Comparison of ENCODE assay signal across 25 cellular contexts in the genomic region with DNA sequence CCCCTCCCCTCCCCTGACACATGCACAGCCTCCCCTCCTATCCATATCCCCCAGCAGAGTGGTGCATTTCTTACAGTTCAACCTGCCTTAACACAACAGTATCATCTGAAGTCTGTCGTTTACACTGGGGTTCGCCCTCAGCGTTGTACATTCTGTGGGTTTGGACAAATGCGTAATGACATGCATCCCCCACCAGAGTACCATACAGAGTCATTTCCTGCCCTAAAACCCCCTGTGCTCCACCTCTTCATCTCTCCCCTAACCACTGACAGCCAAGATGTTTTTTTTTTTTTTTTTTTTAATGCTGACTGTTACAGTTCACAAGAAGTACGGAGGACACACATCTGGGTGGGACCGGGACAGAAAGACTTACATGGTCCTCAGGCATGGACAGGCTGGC. TPM values are rescaled to one million over a fixed set of nuclear protein-coding genes. Genes with fewer than 3 reads are reported as not detected.
DNase-seq lines count a peak whose midpoint lies in the region; ATAC-seq and TF ChIP-seq lines count a peak whose summit lies in the region.
"Had no signal": no experiment of that assay in that cellular context is flagged by ENCODE, and none has a peak within 500 bp of the region (broad histone marks: within the 10 kb centered on the region; RNA-seq: fewer than 3 reads in every experiment).

No MANE protein-coding gene starts in this region.

- no peaks in the 10 kb centered on the region for H3K36me3 Mint-ChIP-seq in CD8-positive, alpha-beta T cell
- H3K36me3 Mint-ChIP-seq in activated naive CD8-positive, alpha-beta T cell treated with anti-CD3 and anti-CD28 coated beads, Interleukin-2, amount 50 U/mL, for 24 hours (ENCODE audit: low read depth): no peaks in the 10 kb centered on the region
- H3K36me3 Mint-ChIP-seq in naive thymus-derived CD4-positive, alpha-beta T cell: no peaks in the 10 kb centered on the region

- H3K27me3 ChIP-seq in CD8-positive, alpha-beta T cell (ENCODE audit: insufficient read depth, low read length): no peaks in the 10 kb centered on the region
- no peaks in the 10 kb centered on the region for H3K27me3 ChIP-seq in naive thymus-derived CD4-positive, alpha-beta T cell (ENCODE audit: control insufficient read depth in 2 of 2, insufficient read depth in 2 of 2, low read length in 2 of 2)

- peaks cover 5% of the 10 kb centered on the region for H3K27me3 Mint-ChIP-seq in CD8-positive, alpha-beta T cell (ENCODE audit: low read depth)
- peaks cover 8% of the 10 kb centered on the region for H3K27me3 Mint-ChIP-seq in activated naive CD8-positive, alpha-beta T cell treated with anti-CD3 and anti-CD28 coated beads, Interleukin-2, amount 50 U/mL, for 24 hours
- peaks cover 0 to 17% (median 5%) of the 10 kb centered on the region in 5 donors for H3K27me3 Mint-ChIP-seq in naive thymus-derived CD4-positive, alpha-beta T cell

- POLR2A ChIA-PET in CD8-positive, alpha-beta T cell (lab: Charles Lee): interaction anchor here (1.5 kb wide), 1 partner anchor 403 kb away, joined by 3 read pairs; no protein-coding TSS in a partner anchor
- POLR2A ChIA-PET in naive thymus-derived CD4-positive, alpha-beta T cell (lab: Charles Lee): no interaction called here
- POLR2A ChIA-PET in GM10248 (lab: Yijun Ruan, JAX): no interaction called here

- H3K4me1 ChIP-seq in CD8-positive, alpha-beta T cell (ENCODE audit: insufficient read depth, low read length): peaks cover 5% of the 10 kb centered on the region
- H3K4me1 ChIP-seq in naive thymus-derived CD4-positive, alpha-beta T cell (ENCODE audit: control insufficient read depth in 2 of 2, insufficient read depth in 2 of 2, low read length in 2 of 2): no peaks in the 10 kb centered on the region

- peak in 1 of 7 experiments; percentile 48 for DNase-seq in CD8-positive, alpha-beta T cell
- peak; percentile 48 for DNase-seq in Jurkat, Clone E6-1 (ENCODE audit: low read depth, low spot score)
- DNase-seq in activated naive CD8-positive, alpha-beta T cell treated with anti-CD3 and anti-CD28 coated beads, Interleukin-2, amount 50 U/mL, for 24 hours: no peak
- DNase-seq in naive thymus-derived CD4-positive, alpha-beta T cell: no peak
- no peak for DNase-seq in NCI-H146 treated with DMSO at 0.1 percent for 48 hours (lab: John Stamatoyannopoulos, UW; ENCODE audit: unreplicated experiment)
- DNase-seq in NOMO-1 treated with DMSO at 0.1 percent for 48 hours (lab: John Stamatoyannopoulos, UW; ENCODE audit: unreplicated experiment): no peak
- no peak for DNase-seq in T-helper 9 cell
- no peak for DNase-seq in GM10248 (ENCODE audit: extremely low spot score)
- DNase-seq: ACHN, AML-193, DMS79 treated with DMSO at 0.1 percent for 48 hours, H9, NCI-H1092 treated with DMSO at 0.1 percent for 48 hours, NCI-H146, NCI-H2081, NCI-H2171 treated with DMSO at 0.1 percent for 48 hours, NCI-H774, OCI-M1, SHP77 had no signal

- ATAC-seq in CD8-positive, alpha-beta T cell: peak; percentile 98
- peak; percentile 81 for ATAC-seq in activated naive CD8-positive, alpha-beta T cell treated with anti-CD3 and anti-CD28 coated beads, Interleukin-2, amount 50 U/mL, for 24 hours
- ATAC-seq in naive thymus-derived CD4-positive, alpha-beta T cell: peak; percentile 60

- CTCF ChIA-PET in CD8-positive, alpha-beta T cell (lab: Charles Lee): no interaction called here
- CTCF ChIA-PET in naive thymus-derived CD4-positive, alpha-beta T cell (lab: Charles Lee): no interaction called here
- CTCF ChIA-PET in GM10248 (lab: Yijun Ruan, JAX): no interaction called here

- H3K36me3 ChIP-seq in CD8-positive, alpha-beta T cell (ENCODE audit: insufficient read depth, low read length): no peaks in the 10 kb centered on the region
- H3K36me3 ChIP-seq in naive thymus-derived CD4-positive, alpha-beta T cell (ENCODE audit: control insufficient read depth in 2 of 3, insufficient read depth in 3 of 3, low read length in 3 of 3): no peaks in the 10 kb centered on the region

- TF ChIP-seq CTCF in CD8-positive, alpha-beta T cell (IDR thresholded peaks at IDR 0.05): no peak
- no peak for TF ChIP-seq CTCF in GM10248 (IDR thresholded peaks at IDR 0.05; ENCODE audit: control extremely low read depth, extremely low read depth, low read depth, missing control alignments)

- no peak overlapping the region for H3K27ac ChIP-seq in CD8-positive, alpha-beta T cell (ENCODE audit: low read depth, low read length)
- no peak overlapping the region for H3K27ac ChIP-seq in naive thymus-derived CD4-positive, alpha-beta T cell (ENCODE audit: low read depth, low read length)
- H3K27ac ChIP-seq: C4-2B, KMS-11, SK-N-MC had no signal

- H3K27ac Mint-ChIP-seq in CD8-positive, alpha-beta T cell: no peak overlapping the region
- H3K27ac Mint-ChIP-seq in activated naive CD8-positive, alpha-beta T cell treated with anti-CD3 and anti-CD28 coated beads, Interleukin-2, amount 50 U/mL, for 24 hours: no peak overlapping the region
- no peak overlapping the region for H3K27ac Mint-ChIP-seq in naive thymus-derived CD4-positive, alpha-beta T cell
- H3K27ac Mint-ChIP-seq: H9 had no signal

- intact Hi-C loops in CD8-positive, alpha-beta T cell (cut with DNase I, micrococcal nuclease): no loop called here
- intact Hi-C loops in naive thymus-derived CD4-positive, alpha-beta T cell (cut with micrococcal nuclease): no loop called here

- H3K9me3 ChIP-seq in CD8-positive, alpha-beta T cell (ENCODE audit: low read length): no peaks in the 10 kb centered on the region
- H3K9me3 ChIP-seq in naive thymus-derived CD4-positive, alpha-beta T cell (ENCODE audit: control insufficient read depth in 2 of 3, low read length in 3 of 3): no peaks in the 10 kb centered on the region

- H3K9me3 Mint-ChIP-seq in CD8-positive, alpha-beta T cell: no peaks in the 10 kb centered on the region
- no peaks in the 10 kb centered on the region for H3K9me3 Mint-ChIP-seq in activated naive CD8-positive, alpha-beta T cell treated with anti-CD3 and anti-CD28 coated beads, Interleukin-2, amount 50 U/mL, for 24 hours
- no peaks in the 10 kb centered on the region for H3K9me3 Mint-ChIP-seq in naive thymus-derived CD4-positive, alpha-beta T cell
- H3K9me3 Mint-ChIP-seq: H9 had no signal

- no peak overlapping the region for H3K4me3 Mint-ChIP-seq in CD8-positive, alpha-beta T cell
- no peak overlapping the region for H3K4me3 Mint-ChIP-seq in activated naive CD8-positive, alpha-beta T cell treated with anti-CD3 and anti-CD28 coated beads, Interleukin-2, amount 50 U/mL, for 24 hours
- H3K4me3 Mint-ChIP-seq in naive thymus-derived CD4-positive, alpha-beta T cell: no peak overlapping the region
- H3K4me3 Mint-ChIP-seq: H9 had no signal

- no peak overlapping the region for H3K4me3 ChIP-seq in CD8-positive, alpha-beta T cell (ENCODE audit: low read depth, low read length)
- no peak overlapping the region for H3K4me3 ChIP-seq in Jurkat, Clone E6-1 (ENCODE audit: low read length)
- H3K4me3 ChIP-seq in naive thymus-derived CD4-positive, alpha-beta T cell (ENCODE audit: low read length): no peak overlapping the region
- H3K4me3 ChIP-seq: SK-N-MC had no signal

- H3K4me1 Mint-ChIP-seq in CD8-positive, alpha-beta T cell (ENCODE audit: low read depth): peaks cover 4% of the 10 kb centered on the region
- H3K4me1 Mint-ChIP-seq in activated naive CD8-positive, alpha-beta T cell treated with anti-CD3 and anti-CD28 coated beads, Interleukin-2, amount 50 U/mL, for 24 hours: peaks cover 9% of the 10 kb centered on the region
- peaks cover 0 to 5% (median 0%) of the 10 kb centered on the region in 7 donors for H3K4me1 Mint-ChIP-seq in naive thymus-derived CD4-positive, alpha-beta T cell
- H3K4me1 Mint-ChIP-seq: H9 had no signal

RNA-seq across cellular contexts. Expression of gene POMC, which starts 22.6 kb away (rescaled TPM):
- total RNA-seq in CD8-positive, alpha-beta T cell: 1 to 10 TPM; 3.0 to 3.2 TPM
- not detected for polyA plus RNA-seq in Jurkat, Clone E6-1 (2012; ENCODE audit: insufficient read depth, insufficient read length)
- total RNA-seq in naive thymus-derived CD4-positive, alpha-beta T cell: 1 to 10 TPM; 3.5 to 7.7 (median 4.2) TPM
- polyA plus RNA-seq in naive thymus-derived CD4-positive, alpha-beta T cell: 10 to 100 TPM in 1 of 2 donors, 1 to 10 TPM in 1; 7.9 to 10.1 TPM
- total RNA-seq: G401, MCF 10A, NCI-H460 had no signal
